In genomic region chr9:36392489-36392888, GRCh38 we compare ENCODE assay signal across 9 cellular contexts.
"Had no signal": no experiment of that assay in that cellular context is flagged by ENCODE, and none has a peak within 500 bp of the region (broad histone marks: within the 10 kb centered on the region; RNA-seq: fewer than 3 reads in every experiment).

No MANE protein-coding gene starts in this region.

- ATAC-seq: activated CD4-positive, CD25-positive, alpha-beta regulatory T cell treated with anti-CD3 and anti-CD28 coated beads, Interleukin-2, amount 50 U/mL, for 24 hours; gastroesophageal sphincter; lower lobe of right lung had no signal

- FAIRE-seq: endothelial cell of umbilical vein had no signal

- H3K9me3 ChIP-seq: breast epithelium, gastroesophageal sphincter, lower lobe of right lung had no signal

- H3K36me3 ChIP-seq: breast epithelium, gastroesophageal sphincter had no signal

- H3K27ac ChIP-seq: breast epithelium, gastroesophageal sphincter, lower lobe of right lung had no signal

- DNase-seq: activated effector memory CD4-positive, alpha-beta T cell treated with Interleukin-2 at 50 U/mL for 16 hours; kidney glomerular epithelial cell; lower lobe of right lung; stimulated activated CD4-positive, alpha-beta T cell treated with anti-CD3 and anti-CD28 coated beads, Interleukin-15, amount 100 ng/mL, for 24 hours; stimulated activated CD4-positive, alpha-beta T cell treated with anti-CD3 and anti-CD28 coated beads, Interleukin-4, amount 100 ng/mL, for 24 hours had no signal

- H3K27me3 ChIP-seq: breast epithelium, gastroesophageal sphincter had no signal

- H3K4me3 ChIP-seq: breast epithelium, gastroesophageal sphincter, lower lobe of right lung had no signal
